ENCODE assay signal across 8 cellular contexts in genomic region chr11:12692238-12693074, GRCh38. TPM values are rescaled to one million over a fixed set of nuclear protein-coding genes. Genes with fewer than 3 reads are reported as not detected.
A peak's percentile ranks its signal among the peaks of the same experiment; 100 is the strongest.
DNase-seq lines count a peak whose midpoint lies in the region; ATAC-seq and TF ChIP-seq lines count a peak whose summit lies in the region.

No MANE protein-coding gene starts in this region.

- peak overlapping the region; percentile 61 for H3K4me3 ChIP-seq in GM23248
- H3K4me3 ChIP-seq in SJCRH30: peak overlapping the region; percentile 44
- H3K4me3 ChIP-seq in fibroblast of the aortic adventitia (ENCODE audit: low read depth, low read length): peak overlapping the region; percentile 48
- H3K4me3 ChIP-seq in neuronal stem cell (ENCODE audit: low read length in 2 of 2): peak overlapping the region in 1 of 2 donors; percentile 29

- H2BK120ac ChIP-seq in neuronal stem cell (ENCODE audit: low read depth, low read length): no peak overlapping the region

- TF ChIP-seq CTCF in fibroblast of the aortic adventitia (IDR thresholded peaks at IDR 0.05; ENCODE audit: insufficient read depth, low read length): no peak

- ATAC-seq in GM21619 (IDR thresholded peaks at IDR 0.05; ENCODE audit: unreplicated experiment): no peak
- no peak for ATAC-seq in HG02973 (IDR thresholded peaks at IDR 0.05; ENCODE audit: unreplicated experiment)
- ATAC-seq in GM21723 (IDR thresholded peaks at IDR 0.05; ENCODE audit: unreplicated experiment): no peak

- H3K9me3 ChIP-seq in GM23248 (ENCODE audit: low read depth) (no peaks in the 10 kb centered on the region), SJCRH30 (replicated peaks) (no peaks in the 10 kb centered on the region), neuronal stem cell (replicated peaks in 1 of 2; ENCODE audit: control insufficient read depth in 2 of 2, insufficient read depth in 1 of 2, low read depth in 1 of 2, low read length in 2 of 2) (no peaks in the 10 kb centered on the region)

- H4K8ac ChIP-seq in neuronal stem cell (ENCODE audit: low read depth, low read length): no peak overlapping the region

- H2AK5ac ChIP-seq in neuronal stem cell (ENCODE audit: low read depth, low read length): no peak overlapping the region

- peak overlapping the region; percentile 79 for H3K9ac ChIP-seq in GM23248
- no peak overlapping the region for H3K9ac ChIP-seq in neuronal stem cell (ENCODE audit: low read depth, low read length, poor library complexity)

- no peak overlapping the region for H2BK15ac ChIP-seq in neuronal stem cell (ENCODE audit: low read length)

- no peak overlapping the region for H4K91ac ChIP-seq in neuronal stem cell (ENCODE audit: low read depth, low read length, poor library complexity)

- no peak overlapping the region for H3K14ac ChIP-seq in neuronal stem cell (ENCODE audit: low read length)

- no peak overlapping the region for H3K4ac ChIP-seq in neuronal stem cell (ENCODE audit: low read length)

- no peak overlapping the region for H2BK12ac ChIP-seq in neuronal stem cell (ENCODE audit: low read length)

- in situ Hi-C loops in GM23248 (cut with MboI): no loop called here

- 28 to 29% methylated on average over 14 of the region's 14 CpGs for WGBS in GM23248 (ENCODE audit: low coverage in 1 of 2, low lambda C conversion rate in 2 of 2, missing lambda C conversion rate in 2 of 2), 2 experiments
- WGBS in neuronal stem cell (ENCODE audit: extremely low coverage in 2 of 2, insufficient read length in 2 of 2, insufficient replicate concordance in 1 of 2), 2 donors: no CpG with 5 or more reads among the region's 14 CpGs

- peaks cover 95% of the 10 kb centered on the region for H3K79me2 ChIP-seq in GM23248 (ENCODE audit: insufficient read depth)

- H3K23ac ChIP-seq in neuronal stem cell (ENCODE audit: low read depth, low read length, poor library complexity): no peak overlapping the region

- H4K20me1 ChIP-seq in GM23248 (ENCODE audit: insufficient read depth): peaks cover 19% of the 10 kb centered on the region; the same call in 1 of the 2 replicates

- no peak overlapping the region for H2AFZ ChIP-seq in GM23248
- H2AFZ ChIP-seq in neuronal stem cell (ENCODE audit: low read length): peak overlapping the region; percentile 59

- DNase-seq in GM23248: peak; percentile 92
- peak; percentile 85 to 91 for DNase-seq in SJCRH30
- peak; percentile 96 for DNase-seq in fibroblast of the aortic adventitia (ENCODE audit: low read depth)
- no peak for DNase-seq in neuronal stem cell (ENCODE audit: low spot score)
- no peak for DNase-seq in NCI-H748 (lab: John Stamatoyannopoulos, UW; ENCODE audit: unreplicated experiment)

- H3K27me3 ChIP-seq in GM23248 (replicated peaks; ENCODE audit: insufficient read depth): no peaks in the 10 kb centered on the region
- no peaks in the 10 kb centered on the region for H3K27me3 ChIP-seq in SJCRH30
- no peaks in the 10 kb centered on the region for H3K27me3 ChIP-seq in neuronal stem cell (ENCODE audit: control insufficient read depth in 3 of 3, insufficient read depth in 3 of 3, low read depth in 1 of 3, low read length in 3 of 3)

- no peak overlapping the region for H2BK5ac ChIP-seq in neuronal stem cell (ENCODE audit: low read length)

- peaks cover 76% of the 10 kb centered on the region for H3K4me1 ChIP-seq in GM23248 (ENCODE audit: insufficient read depth)
- peaks cover 40% of the 10 kb centered on the region for H3K4me1 ChIP-seq in SJCRH30
- peaks cover 36 to 55% of the 10 kb centered on the region in 2 donors for H3K4me1 ChIP-seq in neuronal stem cell (ENCODE audit: control insufficient read depth in 2 of 2, insufficient read depth in 1 of 2, low read depth in 1 of 2, low read length in 2 of 2)

- peak overlapping the region; percentile 88 for H3K4me2 ChIP-seq in GM23248 (ENCODE audit: unreplicated experiment)
- no peak overlapping the region for H3K4me2 ChIP-seq in neuronal stem cell (ENCODE audit: insufficient read depth, low read length, poor library complexity, severe bottlenecking)

- peak overlapping the region; percentile 94 for H3K27ac ChIP-seq in GM23248
- peak overlapping the region; percentile 76 for H3K27ac ChIP-seq in SJCRH30
- H3K27ac ChIP-seq in neuronal stem cell (replicated peaks; ENCODE audit: low read length): no peak overlapping the region

- H3K36me3 ChIP-seq in GM23248 (ENCODE audit: low read depth): no peaks in the 10 kb centered on the region
- no peaks in the 10 kb centered on the region for H3K36me3 ChIP-seq in SJCRH30
- peaks cover 0 to 9% of the 10 kb centered on the region in 2 donors for H3K36me3 ChIP-seq in neuronal stem cell (replicated peaks in 1 of 2; ENCODE audit: control insufficient read depth in 2 of 2, insufficient read depth in 2 of 2, low read length in 2 of 2)

- no peaks in the 10 kb centered on the region for H3K9me2 ChIP-seq in GM23248 (ENCODE audit: insufficient read depth)

- no peak overlapping the region for H3K18ac ChIP-seq in neuronal stem cell (ENCODE audit: low read length)

- H3F3A ChIP-seq in GM23248 (ENCODE audit: insufficient read depth): peaks cover 87% of the 10 kb centered on the region

- H3K79me1 ChIP-seq in neuronal stem cell (ENCODE audit: low read depth, low read length): no peaks in the 10 kb centered on the region

RNA-seq across cellular contexts. Expression of gene TEAD1, which starts 18.2 kb away (rescaled TPM):
- 144 and 159 TPM in 2 replicates for total RNA-seq in GM23248 (2014; rRNA removed; shearing (Covaris generic))
- polyA plus RNA-seq in GM23248 (2016; fragmentation: Nextera tagmentation; extraction: Ambion mirVana): 52.3 and 52.4 TPM in 2 replicates
- 80.2 and 84.4 TPM in 2 replicates for total RNA-seq in SJCRH30 (2014; rRNA removed; shearing (Covaris generic))
- 117 and 131 TPM in 2 replicates for total RNA-seq in fibroblast of the aortic adventitia (ENCODE audit: low replicate concordance)
- 57.7 TPM for polyA plus RNA-seq in neuronal stem cell (2013, experiment 1 of 2)
- 58.5 TPM for polyA plus RNA-seq in neuronal stem cell (2013, experiment 2 of 2)

Comparison
In these comparisons a context has a peak if more than half of its experiments do, and no peak if none do; other contexts are left out.
1. DNase-seq: peak in GM23248 (single experiment), SJCRH30 (2 of 2) and fibroblast of the aortic adventitia (single experiment); none in neuronal stem cell (single experiment) and NCI-H748 (single experiment).